In the genomic region with DNA sequence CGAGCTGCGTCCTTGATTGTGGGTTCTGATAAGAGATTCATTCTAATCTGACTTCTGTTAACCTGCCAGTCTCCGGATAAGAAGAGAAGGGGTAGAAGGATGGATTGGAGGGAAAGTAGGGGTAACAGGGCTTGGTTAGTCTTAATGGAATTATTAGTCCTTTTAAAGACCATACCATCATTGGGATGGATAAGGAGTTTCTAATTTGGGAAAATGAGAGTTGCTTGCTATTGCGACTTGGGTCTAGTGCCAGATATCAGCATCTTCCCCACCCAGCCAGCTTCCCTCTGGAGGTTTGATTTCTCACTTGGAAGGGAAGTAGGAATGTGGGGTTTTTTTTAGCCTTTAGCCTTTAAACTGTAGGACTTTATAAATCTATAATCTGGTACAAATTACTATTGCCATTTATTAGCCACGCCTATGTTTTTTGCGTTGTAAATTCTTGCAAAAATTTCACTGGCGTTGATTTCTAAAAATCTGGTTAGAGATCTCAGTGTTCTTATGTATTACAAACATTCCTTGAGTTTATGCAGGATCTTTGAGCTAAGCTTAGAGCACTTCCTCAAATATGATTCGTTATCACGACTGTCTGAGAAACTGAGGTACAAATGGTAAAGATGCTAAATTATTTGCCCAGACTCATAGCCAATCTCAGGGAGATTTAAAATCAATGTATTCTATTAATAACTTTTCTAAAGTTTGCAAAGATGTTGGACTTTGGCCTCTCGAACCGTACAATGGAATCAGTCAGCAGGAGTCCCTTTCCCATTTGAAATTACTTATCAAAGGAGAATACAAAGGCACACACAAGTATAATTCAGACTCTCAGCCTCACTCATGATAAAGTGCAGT, we compare ENCODE assay signal across 1 cellular context.
TF ChIP-seq lines count a peak whose summit lies in the region.

No MANE protein-coding gene starts in this region.

TF ChIP-seq in A549, 52 proteins besides CTCF, POLR2A, EP300 and RAD21 (continued from another document):
- no peak for TF ChIP-seq HMGXB4 (CRISPR knock-in tag; IDR thresholded peaks at IDR 0.05; ENCODE audit: borderline replicate concordance)
- no peak; the same call in 1 of the 2 replicates for TF ChIP-seq GATA3 (IDR thresholded peaks at IDR 0.05; ENCODE audit: borderline replicate concordance)
- no peak for TF ChIP-seq USF2 (IDR thresholded peaks at IDR 0.05)
- no peak for TF ChIP-seq ELK1 (IDR thresholded peaks at IDR 0.05; ENCODE audit: low read depth, low read length)
- no peak for TF ChIP-seq KDM1A (IDR thresholded peaks at IDR 0.05; ENCODE audit: low read depth)
- TF ChIP-seq, protein P1, sequence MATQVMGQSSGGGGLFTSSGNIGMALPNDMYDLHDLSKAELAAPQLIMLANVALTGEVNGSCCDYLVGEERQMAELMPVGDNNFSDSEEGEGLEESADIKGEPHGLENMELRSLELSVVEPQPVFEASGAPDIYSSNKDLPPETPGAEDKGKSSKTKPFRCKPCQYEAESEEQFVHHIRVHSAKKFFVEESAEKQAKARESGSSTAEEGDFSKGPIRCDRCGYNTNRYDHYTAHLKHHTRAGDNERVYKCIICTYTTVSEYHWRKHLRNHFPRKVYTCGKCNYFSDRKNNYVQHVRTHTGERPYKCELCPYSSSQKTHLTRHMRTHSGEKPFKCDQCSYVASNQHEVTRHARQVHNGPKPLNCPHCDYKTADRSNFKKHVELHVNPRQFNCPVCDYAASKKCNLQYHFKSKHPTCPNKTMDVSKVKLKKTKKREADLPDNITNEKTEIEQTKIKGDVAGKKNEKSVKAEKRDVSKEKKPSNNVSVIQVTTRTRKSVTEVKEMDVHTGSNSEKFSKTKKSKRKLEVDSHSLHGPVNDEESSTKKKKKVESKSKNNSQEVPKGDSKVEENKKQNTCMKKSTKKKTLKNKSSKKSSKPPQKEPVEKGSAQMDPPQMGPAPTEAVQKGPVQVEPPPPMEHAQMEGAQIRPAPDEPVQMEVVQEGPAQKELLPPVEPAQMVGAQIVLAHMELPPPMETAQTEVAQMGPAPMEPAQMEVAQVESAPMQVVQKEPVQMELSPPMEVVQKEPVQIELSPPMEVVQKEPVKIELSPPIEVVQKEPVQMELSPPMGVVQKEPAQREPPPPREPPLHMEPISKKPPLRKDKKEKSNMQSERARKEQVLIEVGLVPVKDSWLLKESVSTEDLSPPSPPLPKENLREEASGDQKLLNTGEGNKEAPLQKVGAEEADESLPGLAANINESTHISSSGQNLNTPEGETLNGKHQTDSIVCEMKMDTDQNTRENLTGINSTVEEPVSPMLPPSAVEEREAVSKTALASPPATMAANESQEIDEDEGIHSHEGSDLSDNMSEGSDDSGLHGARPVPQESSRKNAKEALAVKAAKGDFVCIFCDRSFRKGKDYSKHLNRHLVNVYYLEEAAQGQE (IDR thresholded peaks at IDR 0.05) = no peak
- TF ChIP-seq EHF (CRISPR knock-in tag; IDR thresholded peaks at IDR 0.05) = no peak
